ENCODE assay signal across 20 cellular contexts in genomic region chr5:87539839-87540238, GRCh38.
DNase-seq lines count a peak whose midpoint lies in the region; ATAC-seq and TF ChIP-seq lines count a peak whose summit lies in the region.
"Had no signal": no experiment of that assay in that cellular context is flagged by ENCODE, and none has a peak within 500 bp of the region (broad histone marks: within the 10 kb centered on the region; RNA-seq: fewer than 3 reads in every experiment).

No MANE protein-coding gene starts in this region.

- H4K20me1 ChIP-seq in Loucy (ENCODE audit: insufficient read depth, low read length, poor library complexity, severe bottlenecking) = no peaks in the 10 kb centered on the region
- H4K20me1 ChIP-seq: BLaER1 had no signal

- 86% methylated on average over 1 of the region's 1 CpG; no CpG with 5 or more reads in 1 of the 2 experiments for WGBS in endodermal cell (ENCODE audit: insufficient coverage in 1 of 2, insufficient read length in 1 of 2), 2 experiments

- H3K36me3 Mint-ChIP-seq in endodermal cell (ENCODE audit: low read depth) = no peaks in the 10 kb centered on the region
- H3K36me3 Mint-ChIP-seq in activated T-cell treated with anti-CD3 and anti-CD28 coated beads, Interleukin-2, amount 50 U/mL, for 4 hours (ENCODE audit: insufficient read depth) = no peaks in the 10 kb centered on the region
- H3K36me3 Mint-ChIP-seq: CD8-positive, alpha-beta T cell; T-cell had no signal

- H3K4me2 ChIP-seq in Loucy (ENCODE audit: low read depth, low read length, poor library complexity, severe bottlenecking) = no peak overlapping the region
- H3K4me2 ChIP-seq: BLaER1, KMS-11 had no signal

- DNase-seq in NCI-H82 (lab: John Stamatoyannopoulos, UW) (peak; percentile 0), NCI-H82 treated with DMSO at 0.1 percent for 48 hours (lab: John Stamatoyannopoulos, UW; ENCODE audit: unreplicated experiment) (no peak), NCI-H69 (lab: John Stamatoyannopoulos, UW) (peak; percentile 87), endodermal cell (no peak), BE2C (no peak), NCI-H510A treated with DMSO at 0.1 percent for 48 hours (lab: John Stamatoyannopoulos, UW) (no peak)
- no peak for DNase-seq in activated T-cell treated with anti-CD3 and anti-CD28 coated beads, Interleukin-2, amount 50 U/mL, for 4 hours
- DNase-seq: Calu3; CD8-positive, alpha-beta T cell; DND-41; MG63; NCI-H1092 treated with DMSO at 0.1 percent for 48 hours; NCI-H2081 treated with DMSO at 0.1 percent for 48 hours; NCI-H2227 treated with DMSO at 0.1 percent for 48 hours; T-cell had no signal

- no peak overlapping the region for H3K27ac Mint-ChIP-seq in endodermal cell
- H3K27ac Mint-ChIP-seq: CD8-positive, alpha-beta T cell; T-cell had no signal

- H3K4me1 ChIP-seq in Loucy (ENCODE audit: insufficient read depth, low read length, poor library complexity, severe bottlenecking) (no peaks in the 10 kb centered on the region), endodermal cell (ENCODE audit: control insufficient read depth, insufficient read depth, low read length) (no peaks in the 10 kb centered on the region), BE2C (no peaks in the 10 kb centered on the region)
- H3K4me1 ChIP-seq: BLaER1 had no signal

- H3K27me3 ChIP-seq in Loucy (ENCODE audit: insufficient read depth, low read length, poor library complexity, severe bottlenecking) (no peaks in the 10 kb centered on the region), endodermal cell (ENCODE audit: control insufficient read depth, insufficient read depth, low read length, poor library complexity, severe bottlenecking) (no peaks in the 10 kb centered on the region), BE2C (no peaks in the 10 kb centered on the region)
- H3K27me3 ChIP-seq: BLaER1, MG63 had no signal

- no peaks in the 10 kb centered on the region for H3K27me3 Mint-ChIP-seq in endodermal cell (ENCODE audit: insufficient read depth)
- H3K27me3 Mint-ChIP-seq in activated T-cell treated with anti-CD3 and anti-CD28 coated beads, Interleukin-2, amount 50 U/mL, for 4 hours (ENCODE audit: low read depth) = peaks cover 2% of the 10 kb centered on the region

- no peak overlapping the region for H3K27ac ChIP-seq in endodermal cell (ENCODE audit: low read depth, low read length)
- H3K27ac ChIP-seq: BLaER1, HL-60, KMS-11 had no signal

- no peak overlapping the region for H2AFZ ChIP-seq in Loucy (ENCODE audit: low read length)

- no peaks in the 10 kb centered on the region for H3K9me2 ChIP-seq in Loucy (replicated peaks; ENCODE audit: low read depth, low read length)

- H3K9me3 ChIP-seq in Loucy (ENCODE audit: insufficient read depth, low read depth, low read length) (no peaks in the 10 kb centered on the region), endodermal cell (ENCODE audit: control insufficient read depth, low read length) (no peaks in the 10 kb centered on the region), BE2C (no peaks in the 10 kb centered on the region)
- H3K9me3 ChIP-seq: BLaER1, HAP-1, MG63 had no signal

- TF ChIP-seq CTCF in Loucy (conservative IDR thresholded peaks at IDR 0.05; ENCODE audit: low read length) (peak; percentile 32; the same call in 1 of the 2 replicates), endodermal cell (conservative IDR thresholded peaks at IDR 0.05) (peak; percentile 19), BE2C (IDR thresholded peaks at IDR 0.05; ENCODE audit: low read depth, low read length) (no peak)

- H3F3A ChIP-seq in Loucy (ENCODE audit: low read depth) = no peaks in the 10 kb centered on the region

- H3K4me3 ChIP-seq in Loucy (ENCODE audit: low read length, poor library complexity, severe bottlenecking) (no peak overlapping the region), endodermal cell (ENCODE audit: low read length) (no peak overlapping the region), BE2C (ENCODE audit: low read depth, low read length) (no peak overlapping the region)
- H3K4me3 ChIP-seq: BLaER1, HAP-1, MG63 had no signal

- H3K79me2 ChIP-seq in Loucy (ENCODE audit: insufficient read depth, low read length) = no peaks in the 10 kb centered on the region

- ATAC-seq in activated T-cell treated with anti-CD3 and anti-CD28 coated beads, Interleukin-2, amount 50 U/mL, for 4 hours = no peak
- ATAC-seq: CD8-positive, alpha-beta T cell; T-cell had no signal

- H3K4me1 Mint-ChIP-seq in endodermal cell = peaks cover 14% of the 10 kb centered on the region
- no peaks in the 10 kb centered on the region for H3K4me1 Mint-ChIP-seq in activated T-cell treated with anti-CD3 and anti-CD28 coated beads, Interleukin-2, amount 50 U/mL, for 4 hours (ENCODE audit: low read depth)
- H3K4me1 Mint-ChIP-seq: T-cell had no signal

- no peaks in the 10 kb centered on the region for H3K9me3 Mint-ChIP-seq in endodermal cell
- H3K9me3 Mint-ChIP-seq in activated T-cell treated with anti-CD3 and anti-CD28 coated beads, Interleukin-2, amount 50 U/mL, for 4 hours = no peaks in the 10 kb centered on the region
- H3K9me3 Mint-ChIP-seq: CD8-positive, alpha-beta T cell; T-cell had no signal

- H3K9ac ChIP-seq in Loucy (ENCODE audit: low read depth, low read length, poor library complexity, severe bottlenecking) (no peak overlapping the region), endodermal cell (ENCODE audit: extremely low read depth, low read length, poor library complexity, severe bottlenecking) (no peak overlapping the region)
- H3K9ac ChIP-seq: BLaER1, KMS-11 had no signal

- H3K36me3 ChIP-seq in Loucy (ENCODE audit: insufficient read depth, low read length) (no peaks in the 10 kb centered on the region), endodermal cell (ENCODE audit: control insufficient read depth, insufficient read depth, low read length) (no peaks in the 10 kb centered on the region), BE2C (no peaks in the 10 kb centered on the region)
- H3K36me3 ChIP-seq: BLaER1, HAP-1, MG63 had no signal

- no peak overlapping the region for H3K4me3 Mint-ChIP-seq in endodermal cell
- no peak overlapping the region for H3K4me3 Mint-ChIP-seq in activated T-cell treated with anti-CD3 and anti-CD28 coated beads, Interleukin-2, amount 50 U/mL, for 4 hours
- H3K4me3 Mint-ChIP-seq: CD8-positive, alpha-beta T cell; T-cell had no signal

Comparison
In these comparisons a context has a peak if more than half of its experiments do, and no peak if none do; other contexts are left out.
1. DNase-seq: peak in NCI-H82 (single experiment) and NCI-H69 (single experiment); none in NCI-H82 treated with DMSO at 0.1 percent for 48 hours (single experiment), endodermal cell (single experiment), BE2C (single experiment), NCI-H510A treated with DMSO at 0.1 percent for 48 hours (single experiment) and activated T-cell treated with anti-CD3 and anti-CD28 coated beads, Interleukin-2, amount 50 U/mL, for 4 hours (single experiment).